Comparison of ENCODE assay signal across 19 cellular contexts in the genomic region with DNA sequence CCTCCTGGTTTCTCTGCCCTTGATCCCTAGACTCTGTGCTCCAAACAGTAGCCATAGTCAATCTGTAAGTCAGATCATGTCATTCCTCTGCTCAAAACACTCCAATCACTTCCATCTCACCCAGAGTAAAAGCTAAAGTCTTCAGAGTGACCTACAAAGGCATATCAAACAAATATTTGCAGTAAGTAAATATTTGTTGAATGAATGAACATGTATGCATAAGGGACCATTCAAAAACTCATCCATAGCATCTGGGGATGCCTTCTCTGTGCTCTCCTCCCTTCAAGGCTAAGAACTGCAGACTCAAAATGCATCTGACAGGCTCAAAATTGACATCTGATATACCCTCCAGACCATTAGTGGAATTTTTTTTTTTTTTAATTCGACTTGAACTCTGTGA. TPM values are rescaled to one million over a fixed set of nuclear protein-coding genes. Genes with fewer than 3 reads are reported as not detected.
DNase-seq lines count a peak whose midpoint lies in the region; ATAC-seq, FAIRE-seq and TF ChIP-seq lines count a peak whose summit lies in the region.
"Had no signal": no experiment of that assay in that cellular context is flagged by ENCODE, and none has a peak within 500 bp of the region (broad histone marks: within the 10 kb centered on the region; RNA-seq: fewer than 3 reads in every experiment).

No MANE protein-coding gene starts in this region.

- no peaks in the 10 kb centered on the region for H3K4me1 Mint-ChIP-seq in activated CD8-positive, alpha-beta memory T cell treated with anti-CD3 and anti-CD28 coated beads, Interleukin-2, amount 10 ng/mL, durations not matched to agents 7 days and 5 days
- H3K4me1 Mint-ChIP-seq: CD14-positive monocyte; CD4-positive, alpha-beta memory T cell had no signal

- CTCF ChIA-PET in HepG2 (lab: Yijun Ruan, JAX; ENCODE audit: low intra/inter-chr PET ratio, low total read pairs), result no interaction called here
- CTCF ChIA-PET in HEK293 (lab: Yijun Ruan, JAX), result no interaction called here
- CTCF ChIA-PET in activated CD8-positive, alpha-beta memory T cell treated with anti-CD3 and anti-CD28 coated beads, Interleukin-2, amount 10 ng/mL, durations not matched to agents 7 days and 5 days (lab: Charles Lee), result no interaction called here

- peak; percentile 9 for DNase-seq in HepG2 (ENCODE audit: low spot score)
- no peak for DNase-seq in right lobe of liver
- DNase-seq in SK-N-DZ (ENCODE audit: low spot score), result peak; percentile 10
- no peak for DNase-seq in cerebellar nuclear complex (lab: John Stamatoyannopoulos, UW)
- DNase-seq in activated CD8-positive, alpha-beta memory T cell treated with anti-CD3 and anti-CD28 coated beads, Interleukin-2, amount 10 ng/mL, durations not matched to agents 7 days and 5 days, result no peak
- DNase-seq: ACHN; AML-193; CD4-positive, alpha-beta memory T cell; DMS153; DND-41; EL; GOT3; H7 had no signal

- intact Hi-C loops in HepG2 (cut with micrococcal nuclease; ENCODE audit: unreplicated experiment), result no loop called here
- intact Hi-C loops in right lobe of liver (cut with DNase I), result no loop called here

- H3K4me2 ChIP-seq in HepG2 (ENCODE audit: low read depth, low read length), result no peak overlapping the region

- ATAC-seq in HepG2 (peak; percentile 40; the same call in 1 of the 3 replicates), right lobe of liver (no peak)
- ATAC-seq in activated CD8-positive, alpha-beta memory T cell treated with anti-CD3 and anti-CD28 coated beads, Interleukin-2, amount 10 ng/mL, durations not matched to agents 7 days and 5 days, result no peak
- ATAC-seq: GM12878, HCT116 had no signal

- no peak overlapping the region for H3K27ac Mint-ChIP-seq in activated CD8-positive, alpha-beta memory T cell treated with anti-CD3 and anti-CD28 coated beads, Interleukin-2, amount 10 ng/mL, durations not matched to agents 7 days and 5 days
- H3K27ac Mint-ChIP-seq: CD14-positive monocyte; CD4-positive, alpha-beta memory T cell had no signal

- TF ChIP-seq POLR2A in HepG2 (IDR thresholded peaks at IDR 0.05; ENCODE audit: insufficient read depth in 1 of 2, low read depth in 2 of 2, low read length in 2 of 2) (no peak), right lobe of liver (IDR thresholded peaks at IDR 0.05) (no peak)

- H3K27me3 ChIP-seq in HepG2 (ENCODE audit: control insufficient read depth in 1 of 2, insufficient read depth in 2 of 2, low read length in 2 of 2), result no peaks in the 10 kb centered on the region
- H3K27me3 ChIP-seq in right lobe of liver, result no peaks in the 10 kb centered on the region

- FAIRE-seq in HepG2 (lab: Jason Lieb, UNC), result no peak
- FAIRE-seq: A204.1 had no signal

- H3K36me3 Mint-ChIP-seq in activated CD8-positive, alpha-beta memory T cell treated with anti-CD3 and anti-CD28 coated beads, Interleukin-2, amount 10 ng/mL, durations not matched to agents 7 days and 5 days, result no peaks in the 10 kb centered on the region
- H3K36me3 Mint-ChIP-seq: CD14-positive monocyte; CD4-positive, alpha-beta memory T cell had no signal

- TF ChIP-seq CTCF in HepG2 (CRISPR knock-in tag; IDR thresholded peaks at IDR 0.05), result no peak
- no peak for TF ChIP-seq CTCF in right lobe of liver (IDR thresholded peaks at IDR 0.05)
- TF ChIP-seq CTCF in HEK293 (tag by site-specific recombination; IDR thresholded peaks at IDR 0.05), result no peak

- no peak overlapping the region for H2AFZ ChIP-seq in HepG2 (ENCODE audit: low read length)

- no peaks in the 10 kb centered on the region for H3K27me3 Mint-ChIP-seq in activated CD8-positive, alpha-beta memory T cell treated with anti-CD3 and anti-CD28 coated beads, Interleukin-2, amount 10 ng/mL, durations not matched to agents 7 days and 5 days
- H3K27me3 Mint-ChIP-seq: CD4-positive, alpha-beta memory T cell had no signal

- H3K4me3 ChIP-seq in HepG2 (replicated peaks in 1 of 3; ENCODE audit: insufficient read depth in 1 of 3, low read depth in 2 of 3, low read length in 3 of 3), result no peak overlapping the region
- H3K4me3 ChIP-seq in right lobe of liver, result no peak overlapping the region
- no peak overlapping the region for H3K4me3 ChIP-seq in HEK293 (ENCODE audit: low read depth, low read length)
- H3K4me3 ChIP-seq: GM12878 had no signal

- H3K36me3 ChIP-seq in HepG2 (replicated peaks in 1 of 2; ENCODE audit: control insufficient read depth in 1 of 2, insufficient read depth in 2 of 2, low read length in 2 of 2) (no peaks in the 10 kb centered on the region), right lobe of liver (no peaks in the 10 kb centered on the region), HEK293 (ENCODE audit: control insufficient read depth in 2 of 2, insufficient read depth in 1 of 2, low read length in 2 of 2) (no peaks in the 10 kb centered on the region)

- H3K4me1 ChIP-seq in HepG2 (ENCODE audit: insufficient read depth, low read length) (no peaks in the 10 kb centered on the region), right lobe of liver (no peaks in the 10 kb centered on the region), HEK293 (ENCODE audit: control insufficient read depth, insufficient read depth, low read length) (no peaks in the 10 kb centered on the region)

- H4K20me1 ChIP-seq in HepG2 (ENCODE audit: insufficient read depth, low read length), result no peaks in the 10 kb centered on the region

- no TSS peak for BruUV-seq in HepG2 (replicated peaks; lab: Mats Ljungman, UMichigan)

- no peaks in the 10 kb centered on the region for H3K9me3 Mint-ChIP-seq in activated CD8-positive, alpha-beta memory T cell treated with anti-CD3 and anti-CD28 coated beads, Interleukin-2, amount 10 ng/mL, durations not matched to agents 7 days and 5 days (ENCODE audit: low read depth)

- H3K27ac ChIP-seq in HepG2 (ENCODE audit: extremely low read length, insufficient read depth, low read length) (no peak overlapping the region), right lobe of liver (no peak overlapping the region), HEK293 (ENCODE audit: extremely low read depth, low read depth, low read length) (no peak overlapping the region)

- H3K9me3 ChIP-seq in HepG2 (ENCODE audit: low read length) (no peaks in the 10 kb centered on the region), right lobe of liver (no peaks in the 10 kb centered on the region), HEK293 (ENCODE audit: control insufficient read depth, insufficient read depth, low read depth, low read length) (no peaks in the 10 kb centered on the region)

- 3% methylated on average over 1 of the region's 1 CpG for WGBS in HepG2 (ENCODE audit: low lambda C conversion rate)
- WGBS in right lobe of liver (ENCODE audit: insufficient coverage, low coverage, low lambda C conversion rate, missing lambda C conversion rate), result 29% methylated on average over 1 of the region's 1 CpG

- POLR2A ChIA-PET in HepG2 (lab: Yijun Ruan, JAX) (no interaction called here), HEK293 (lab: Yijun Ruan, JAX) (no interaction called here)

- H3K9ac ChIP-seq in HepG2 (ENCODE audit: insufficient read depth, low read depth, low read length), result no peak overlapping the region

- H3K79me2 ChIP-seq in HepG2 (ENCODE audit: insufficient read depth, low read length), result no peaks in the 10 kb centered on the region

- H3K4me3 Mint-ChIP-seq in activated CD8-positive, alpha-beta memory T cell treated with anti-CD3 and anti-CD28 coated beads, Interleukin-2, amount 10 ng/mL, durations not matched to agents 7 days and 5 days, result no peak overlapping the region
- H3K4me3 Mint-ChIP-seq: CD14-positive monocyte; CD4-positive, alpha-beta memory T cell had no signal

- no peak for TF ChIP-seq RAD21 in HepG2 (CRISPR knock-in tag; IDR thresholded peaks at IDR 0.05)

- TF ChIP-seq EP300 in HepG2 (IDR thresholded peaks at IDR 0.05; ENCODE audit: low read depth in 2 of 2, low read length in 2 of 2) (no peak), HepG2 (CRISPR knock-in tag; IDR thresholded peaks at IDR 0.05; ENCODE audit: borderline replicate concordance) (no peak)

- in situ Hi-C loops in HepG2 (cut with HindIII; ENCODE audit: extremely low pct_ligation_motif_present, low pct_unique_long_range_greater_than_20kb), result no loop called here

RNA-seq across cellular contexts. Expression of gene AK5, which starts 18.1 kb away (rescaled TPM):
- not detected in 2 replicates for total RNA-seq in HepG2 (2016; rRNA removed; fragmentation: Illumina TruSeq; extraction: Trizol)
- total RNA-seq in HepG2 (2016; cell fraction: cytosol; rRNA removed; fragmentation: Illumina TruSeq; extraction: Trizol; ENCODE audit: low read depth), result not detected in 2 replicates
- not detected in 2 replicates for total RNA-seq in HepG2 (2016; cell fraction: insoluble cytoplasmic fraction; rRNA removed; fragmentation: Illumina TruSeq; extraction: Trizol)
- total RNA-seq in HepG2 (2016; cell fraction: membrane; rRNA removed; fragmentation: Illumina TruSeq; extraction: Trizol), result not detected in 2 replicates
- not detected in 2 replicates for total RNA-seq in HepG2 (2016; cell fraction: nucleus; rRNA removed; fragmentation: Illumina TruSeq; extraction: Trizol)
- polyA plus RNA-seq in HepG2 (2011; rRNA removed), result not detected in 2 replicates
- polyA plus RNA-seq in HepG2 (2011; cell fraction: cytosol; rRNA removed), result not detected in 2 replicates
- polyA plus RNA-seq in HepG2 (2011; cell fraction: nucleus; rRNA removed), result not detected in 2 replicates
- polyA plus RNA-seq in HepG2 (2012), result not detected in 2 replicates
- not detected in 2 replicates for polyA plus RNA-seq in HepG2 (2016; cell fraction: cytosol; fragmentation: Illumina TruSeq; extraction: Trizol; ENCODE audit: low read depth)
- polyA plus RNA-seq in HepG2 (2016; cell fraction: insoluble cytoplasmic fraction; fragmentation: Illumina TruSeq; extraction: Trizol; ENCODE audit: low read depth), result not detected in 2 replicates
- polyA plus RNA-seq in HepG2 (2016; cell fraction: membrane; fragmentation: Illumina TruSeq; extraction: Trizol; ENCODE audit: low read depth), result not detected in 2 replicates
- polyA plus RNA-seq in HepG2 (2016; cell fraction: nucleus; fragmentation: Illumina TruSeq; extraction: Trizol; ENCODE audit: insufficient read depth, low read depth), result not detected in 2 replicates
- not detected in 2 replicates for polyA minus RNA-seq in HepG2 (2011; rRNA and poly(A)+ RNA removed; ENCODE audit: low replicate concordance)
- not detected in 2 replicates for polyA minus RNA-seq in HepG2 (2011; cell fraction: cytosol; rRNA and poly(A)+ RNA removed)
- polyA minus RNA-seq in HepG2 (2011; cell fraction: nucleus; rRNA and poly(A)+ RNA removed), result not detected in 2 replicates
- total RNA-seq in right lobe of liver, result under 1 TPM in 2 of 6 experiments, not detected in 4; 0.47 to 0.53 TPM
- 17.6 and 18.4 TPM in 2 replicates for polyA plus RNA-seq in SK-N-DZ (2014; cell fraction: cytosol; rRNA removed)
- 11.7 and 13.7 TPM in 2 replicates for polyA plus RNA-seq in SK-N-DZ (2014; cell fraction: nucleus; rRNA removed)
- total RNA-seq in activated CD8-positive, alpha-beta memory T cell treated with anti-CD3 and anti-CD28 coated beads, Interleukin-2, amount 10 ng/mL, durations not matched to agents 7 days and 5 days, result not detected
- total RNA-seq: G401 had no signal

RNA-seq across cellular contexts. Expression of gene PIGK, which starts 44.5 kb away (rescaled TPM):
- total RNA-seq in HepG2 (2016; rRNA removed; fragmentation: Illumina TruSeq; extraction: Trizol) (23.7 and 38.5 TPM in 2 replicates), right lobe of liver (10 to 100 TPM; 13.4 to 19.1 (median 16.1) TPM)
- 4.1 and 4.5 TPM in 2 replicates for total RNA-seq in HepG2 (2016; cell fraction: cytosol; rRNA removed; fragmentation: Illumina TruSeq; extraction: Trizol; ENCODE audit: low read depth)
- total RNA-seq in HepG2 (2016; cell fraction: insoluble cytoplasmic fraction; rRNA removed; fragmentation: Illumina TruSeq; extraction: Trizol), result 22.5 and 37.7 TPM in 2 replicates
- total RNA-seq in HepG2 (2016; cell fraction: membrane; rRNA removed; fragmentation: Illumina TruSeq; extraction: Trizol), result 5.2 and 7.3 TPM in 2 replicates
- 29.6 and 33.3 TPM in 2 replicates for total RNA-seq in HepG2 (2016; cell fraction: nucleus; rRNA removed; fragmentation: Illumina TruSeq; extraction: Trizol)
- polyA plus RNA-seq in HepG2 (2011; rRNA removed), result 9.7 and 14.7 TPM in 2 replicates
- 7.3 and 9.0 TPM in 2 replicates for polyA plus RNA-seq in HepG2 (2011; cell fraction: cytosol; rRNA removed)
- polyA plus RNA-seq in HepG2 (2011; cell fraction: nucleus; rRNA removed), result 1.7 and 2.8 TPM in 2 replicates
- 13.6 and 18.9 TPM in 2 replicates for polyA plus RNA-seq in HepG2 (2012)
- 1.3 and 1.6 TPM in 2 replicates for polyA plus RNA-seq in HepG2 (2016; cell fraction: cytosol; fragmentation: Illumina TruSeq; extraction: Trizol; ENCODE audit: low read depth)
- polyA plus RNA-seq in HepG2 (2016; cell fraction: insoluble cytoplasmic fraction; fragmentation: Illumina TruSeq; extraction: Trizol; ENCODE audit: low read depth), result 18.6 and 19.0 TPM in 2 replicates
- polyA plus RNA-seq in HepG2 (2016; cell fraction: membrane; fragmentation: Illumina TruSeq; extraction: Trizol; ENCODE audit: low read depth), result 1.9 and 3.0 TPM in 2 replicates
- 29.3 and 33.8 TPM in 2 replicates for polyA plus RNA-seq in HepG2 (2016; cell fraction: nucleus; fragmentation: Illumina TruSeq; extraction: Trizol; ENCODE audit: insufficient read depth, low read depth)
- polyA minus RNA-seq in HepG2 (2011; rRNA and poly(A)+ RNA removed; ENCODE audit: low replicate concordance), result 13.6 and 15.1 TPM in 2 replicates
- 20.0 and 25.9 TPM in 2 replicates for polyA minus RNA-seq in HepG2 (2011; cell fraction: cytosol; rRNA and poly(A)+ RNA removed)
- 11.1 and 11.3 TPM in 2 replicates for polyA minus RNA-seq in HepG2 (2011; cell fraction: nucleus; rRNA and poly(A)+ RNA removed)
- polyA plus RNA-seq in SK-N-DZ (2014; cell fraction: cytosol; rRNA removed), result 18.4 and 20.6 TPM in 2 replicates
- polyA plus RNA-seq in SK-N-DZ (2014; cell fraction: nucleus; rRNA removed), result 7.5 and 8.0 TPM in 2 replicates
- total RNA-seq in activated CD8-positive, alpha-beta memory T cell treated with anti-CD3 and anti-CD28 coated beads, Interleukin-2, amount 10 ng/mL, durations not matched to agents 7 days and 5 days, result 10 to 100 TPM; 22.8 to 26.0 TPM

Comparison
In these comparisons a context has a peak if more than half of its experiments do, and no peak if none do; other contexts are left out.
1. DNase-seq: peak in HepG2 (single experiment) and SK-N-DZ (single experiment); none in right lobe of liver (0 of 3), cerebellar nuclear complex (0 of 2) and activated CD8-positive, alpha-beta memory T cell treated with anti-CD3 and anti-CD28 coated beads, Interleukin-2, amount 10 ng/mL, durations not matched to agents 7 days and 5 days (single experiment).